22 cellular contexts compared by ENCODE assay signal in genomic region chr7:13061115-13061514, GRCh38.
"Had no signal": no experiment of that assay in that cellular context is flagged by ENCODE, and none has a peak within 500 bp of the region (broad histone marks: within the 10 kb centered on the region; RNA-seq: fewer than 3 reads in every experiment).

No MANE protein-coding gene starts in this region.

- H3K9me3 ChIP-seq: MG63, SJSA1, SK-N-SH had no signal

- H3K4me2 ChIP-seq: SK-N-SH had no signal

- H3K36me3 ChIP-seq: MG63, SJSA1 had no signal

- H3K4me3 ChIP-seq: MG63, SJSA1 had no signal

- H3K27me3 ChIP-seq: MG63, SJSA1 had no signal

- FAIRE-seq: RCC 7860 had no signal

- DNase-seq: Karpas-422, KG1, MG63, NCI-H1092 treated with DMSO at 0.1 percent for 48 hours, NCI-H1436, NCI-H187, NCI-H2029, NCI-H2081 treated with DMSO at 0.1 percent for 48 hours, NCI-H2171, NCI-H226, NCI-H446, NCI-H510A, NCI-H524 treated with DMSO at 0.1 percent for 48 hours, NCI-H69, NCI-H774, Right ventricle myocardium superior, RPMI8226, SIG-M5, SK-N-SH, SW 1271 had no signal

- H3K27ac ChIP-seq: SJSA1 had no signal

- H3K9me2 ChIP-seq: SK-N-SH had no signal

- H3K4me1 ChIP-seq: SJSA1 had no signal
